Comparison of ENCODE assay signal across 1 cellular context in the genomic region with DNA sequence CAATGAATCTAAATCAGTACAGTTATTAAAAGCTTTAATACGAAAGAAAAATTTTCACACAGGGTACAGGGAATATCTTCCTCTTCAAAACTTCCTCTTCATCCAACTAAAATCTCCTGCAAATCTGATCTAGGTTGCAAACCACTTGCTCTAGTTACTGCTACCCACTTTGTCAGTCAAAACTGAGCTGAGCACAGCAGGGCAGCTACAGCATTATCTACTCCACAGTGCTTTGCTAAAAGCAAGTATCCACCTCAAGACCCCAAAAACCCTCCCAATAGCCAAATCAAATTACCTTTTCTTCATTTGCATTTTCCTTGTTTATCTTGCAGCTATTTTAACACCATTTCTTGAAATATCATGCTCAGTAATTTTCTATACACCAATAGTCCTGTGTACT.
TF ChIP-seq lines count a peak whose summit lies in the region.

No MANE protein-coding gene starts in this region.

TF ChIP-seq in HepG2, 621 proteins besides CTCF, POLR2A, EP300 and RAD21:
- TF ChIP-seq HOXA7 (CRISPR knock-in tag; IDR thresholded peaks at IDR 0.05) = no peak
- TF ChIP-seq ZFP36L2 (CRISPR knock-in tag; IDR thresholded peaks at IDR 0.05) = no peak
- TF ChIP-seq REPIN1 (CRISPR knock-in tag; IDR thresholded peaks at IDR 0.05; ENCODE audit: borderline replicate concordance, low read depth) = no peak
- TF ChIP-seq KLF9 (CRISPR knock-in tag; IDR thresholded peaks at IDR 0.05; ENCODE audit: low read depth) = no peak
- TF ChIP-seq, protein P1, sequence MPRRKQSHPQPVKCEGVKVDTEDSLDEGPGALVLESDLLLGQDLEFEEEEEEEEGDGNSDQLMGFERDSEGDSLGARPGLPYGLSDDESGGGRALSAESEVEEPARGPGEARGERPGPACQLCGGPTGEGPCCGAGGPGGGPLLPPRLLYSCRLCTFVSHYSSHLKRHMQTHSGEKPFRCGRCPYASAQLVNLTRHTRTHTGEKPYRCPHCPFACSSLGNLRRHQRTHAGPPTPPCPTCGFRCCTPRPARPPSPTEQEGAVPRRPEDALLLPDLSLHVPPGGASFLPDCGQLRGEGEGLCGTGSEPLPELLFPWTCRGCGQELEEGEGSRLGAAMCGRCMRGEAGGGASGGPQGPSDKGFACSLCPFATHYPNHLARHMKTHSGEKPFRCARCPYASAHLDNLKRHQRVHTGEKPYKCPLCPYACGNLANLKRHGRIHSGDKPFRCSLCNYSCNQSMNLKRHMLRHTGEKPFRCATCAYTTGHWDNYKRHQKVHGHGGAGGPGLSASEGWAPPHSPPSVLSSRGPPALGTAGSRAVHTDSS (CRISPR knock-in tag; conservative IDR thresholded peaks at IDR 0.05) = no peak
- TF ChIP-seq, protein P2, sequence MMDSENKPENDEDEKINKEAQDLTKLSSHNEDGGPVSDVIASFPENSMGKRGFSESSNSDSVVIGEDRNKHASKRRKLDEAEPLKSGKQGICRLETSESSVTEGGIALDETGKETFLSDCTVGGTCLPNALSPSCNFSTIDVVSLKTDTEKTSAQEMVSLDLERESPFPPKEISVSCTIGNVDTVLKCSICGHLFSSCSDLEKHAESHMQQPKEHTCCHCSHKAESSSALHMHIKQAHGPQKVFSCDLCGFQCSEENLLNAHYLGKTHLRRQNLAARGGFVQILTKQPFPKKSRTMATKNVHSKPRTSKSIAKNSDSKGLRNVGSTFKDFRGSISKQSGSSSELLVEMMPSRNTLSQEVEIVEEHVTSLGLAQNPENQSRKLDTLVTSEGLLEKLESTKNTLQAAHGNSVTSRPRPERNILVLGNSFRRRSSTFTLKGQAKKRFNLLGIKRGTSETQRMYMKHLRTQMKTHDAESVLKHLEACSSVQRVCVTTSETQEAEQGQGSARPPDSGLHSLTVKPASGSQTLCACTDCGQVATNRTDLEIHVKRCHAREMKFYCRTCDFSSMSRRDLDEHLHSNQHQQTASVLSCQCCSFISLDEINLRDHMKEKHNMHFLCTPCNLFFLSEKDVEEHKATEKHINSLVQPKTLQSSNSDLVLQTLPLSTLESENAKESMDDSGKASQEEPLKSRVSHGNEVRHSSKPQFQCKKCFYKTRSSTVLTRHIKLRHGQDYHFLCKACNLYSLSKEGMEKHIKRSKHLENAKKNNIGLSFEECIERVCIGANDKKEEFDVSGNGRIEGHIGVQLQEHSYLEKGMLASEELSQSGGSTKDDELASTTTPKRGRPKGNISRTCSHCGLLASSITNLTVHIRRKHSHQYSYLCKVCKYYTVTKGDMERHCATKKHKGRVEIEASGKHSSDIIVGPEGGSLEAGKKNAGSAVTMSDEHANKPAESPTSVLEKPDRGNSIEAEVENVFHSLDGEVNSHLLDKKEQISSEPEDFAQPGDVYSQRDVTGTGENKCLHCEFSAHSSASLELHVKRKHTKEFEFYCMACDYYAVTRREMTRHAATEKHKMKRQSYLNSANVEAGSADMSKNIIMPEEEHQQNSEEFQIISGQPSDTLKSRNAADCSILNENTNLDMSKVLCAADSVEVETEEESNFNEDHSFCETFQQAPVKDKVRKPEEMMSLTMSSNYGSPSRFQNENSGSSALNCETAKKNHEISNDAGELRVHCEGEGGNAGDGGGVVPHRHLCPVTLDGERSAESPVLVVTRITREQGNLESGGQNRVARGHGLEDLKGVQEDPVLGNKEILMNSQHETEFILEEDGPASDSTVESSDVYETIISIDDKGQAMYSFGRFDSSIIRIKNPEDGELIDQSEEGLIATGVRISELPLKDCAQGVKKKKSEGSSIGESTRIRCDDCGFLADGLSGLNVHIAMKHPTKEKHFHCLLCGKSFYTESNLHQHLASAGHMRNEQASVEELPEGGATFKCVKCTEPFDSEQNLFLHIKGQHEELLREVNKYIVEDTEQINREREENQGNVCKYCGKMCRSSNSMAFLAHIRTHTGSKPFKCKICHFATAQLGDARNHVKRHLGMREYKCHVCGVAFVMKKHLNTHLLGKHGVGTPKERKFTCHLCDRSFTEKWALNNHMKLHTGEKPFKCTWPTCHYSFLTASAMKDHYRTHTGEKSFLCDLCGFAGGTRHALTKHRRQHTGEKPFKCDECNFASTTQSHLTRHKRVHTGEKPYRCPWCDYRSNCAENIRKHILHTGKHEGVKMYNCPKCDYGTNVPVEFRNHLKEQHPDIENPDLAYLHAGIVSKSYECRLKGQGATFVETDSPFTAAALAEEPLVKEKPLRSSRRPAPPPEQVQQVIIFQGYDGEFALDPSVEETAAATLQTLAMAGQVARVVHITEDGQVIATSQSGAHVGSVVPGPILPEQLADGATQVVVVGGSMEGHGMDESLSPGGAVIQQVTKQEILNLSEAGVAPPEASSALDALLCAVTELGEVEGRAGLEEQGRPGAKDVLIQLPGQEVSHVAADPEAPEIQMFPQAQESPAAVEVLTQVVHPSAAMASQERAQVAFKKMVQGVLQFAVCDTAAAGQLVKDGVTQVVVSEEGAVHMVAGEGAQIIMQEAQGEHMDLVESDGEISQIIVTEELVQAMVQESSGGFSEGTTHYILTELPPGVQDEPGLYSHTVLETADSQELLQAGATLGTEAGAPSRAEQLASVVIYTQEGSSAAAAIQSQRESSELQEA (CRISPR knock-in tag; IDR thresholded peaks at IDR 0.05; ENCODE audit: not compliant biosample characterization) = no peak
- TF ChIP-seq MXI1 (IDR thresholded peaks at IDR 0.05; ENCODE audit: borderline replicate concordance, low read depth, low read length) = no peak
- TF ChIP-seq, protein P3, sequence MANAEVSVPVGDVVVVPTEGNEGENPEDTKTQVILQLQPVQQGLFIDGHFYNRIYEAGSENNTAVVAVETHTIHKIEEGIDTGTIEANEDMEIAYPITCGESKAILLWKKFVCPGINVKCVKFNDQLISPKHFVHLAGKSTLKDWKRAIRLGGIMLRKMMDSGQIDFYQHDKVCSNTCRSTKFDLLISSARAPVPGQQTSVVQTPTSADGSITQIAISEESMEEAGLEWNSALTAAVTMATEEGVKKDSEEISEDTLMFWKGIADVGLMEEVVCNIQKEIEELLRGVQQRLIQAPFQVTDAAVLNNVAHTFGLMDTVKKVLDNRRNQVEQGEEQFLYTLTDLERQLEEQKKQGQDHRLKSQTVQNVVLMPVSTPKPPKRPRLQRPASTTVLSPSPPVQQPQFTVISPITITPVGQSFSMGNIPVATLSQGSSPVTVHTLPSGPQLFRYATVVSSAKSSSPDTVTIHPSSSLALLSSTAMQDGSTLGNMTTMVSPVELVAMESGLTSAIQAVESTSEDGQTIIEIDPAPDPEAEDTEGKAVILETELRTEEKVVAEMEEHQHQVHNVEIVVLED (CRISPR knock-in tag; IDR thresholded peaks at IDR 0.05; ENCODE audit: borderline replicate concordance) = no peak
- no peak for TF ChIP-seq U2AF2 (IDR thresholded peaks at IDR 0.05; ENCODE audit: low read depth, low read length)
- TF ChIP-seq DMAP1 (CRISPR knock-in tag; IDR thresholded peaks at IDR 0.05) = no peak
- TF ChIP-seq ZNF530 (CRISPR knock-in tag; IDR thresholded peaks at IDR 0.05; ENCODE audit: low read depth) = no peak
- TF ChIP-seq, protein P4, sequence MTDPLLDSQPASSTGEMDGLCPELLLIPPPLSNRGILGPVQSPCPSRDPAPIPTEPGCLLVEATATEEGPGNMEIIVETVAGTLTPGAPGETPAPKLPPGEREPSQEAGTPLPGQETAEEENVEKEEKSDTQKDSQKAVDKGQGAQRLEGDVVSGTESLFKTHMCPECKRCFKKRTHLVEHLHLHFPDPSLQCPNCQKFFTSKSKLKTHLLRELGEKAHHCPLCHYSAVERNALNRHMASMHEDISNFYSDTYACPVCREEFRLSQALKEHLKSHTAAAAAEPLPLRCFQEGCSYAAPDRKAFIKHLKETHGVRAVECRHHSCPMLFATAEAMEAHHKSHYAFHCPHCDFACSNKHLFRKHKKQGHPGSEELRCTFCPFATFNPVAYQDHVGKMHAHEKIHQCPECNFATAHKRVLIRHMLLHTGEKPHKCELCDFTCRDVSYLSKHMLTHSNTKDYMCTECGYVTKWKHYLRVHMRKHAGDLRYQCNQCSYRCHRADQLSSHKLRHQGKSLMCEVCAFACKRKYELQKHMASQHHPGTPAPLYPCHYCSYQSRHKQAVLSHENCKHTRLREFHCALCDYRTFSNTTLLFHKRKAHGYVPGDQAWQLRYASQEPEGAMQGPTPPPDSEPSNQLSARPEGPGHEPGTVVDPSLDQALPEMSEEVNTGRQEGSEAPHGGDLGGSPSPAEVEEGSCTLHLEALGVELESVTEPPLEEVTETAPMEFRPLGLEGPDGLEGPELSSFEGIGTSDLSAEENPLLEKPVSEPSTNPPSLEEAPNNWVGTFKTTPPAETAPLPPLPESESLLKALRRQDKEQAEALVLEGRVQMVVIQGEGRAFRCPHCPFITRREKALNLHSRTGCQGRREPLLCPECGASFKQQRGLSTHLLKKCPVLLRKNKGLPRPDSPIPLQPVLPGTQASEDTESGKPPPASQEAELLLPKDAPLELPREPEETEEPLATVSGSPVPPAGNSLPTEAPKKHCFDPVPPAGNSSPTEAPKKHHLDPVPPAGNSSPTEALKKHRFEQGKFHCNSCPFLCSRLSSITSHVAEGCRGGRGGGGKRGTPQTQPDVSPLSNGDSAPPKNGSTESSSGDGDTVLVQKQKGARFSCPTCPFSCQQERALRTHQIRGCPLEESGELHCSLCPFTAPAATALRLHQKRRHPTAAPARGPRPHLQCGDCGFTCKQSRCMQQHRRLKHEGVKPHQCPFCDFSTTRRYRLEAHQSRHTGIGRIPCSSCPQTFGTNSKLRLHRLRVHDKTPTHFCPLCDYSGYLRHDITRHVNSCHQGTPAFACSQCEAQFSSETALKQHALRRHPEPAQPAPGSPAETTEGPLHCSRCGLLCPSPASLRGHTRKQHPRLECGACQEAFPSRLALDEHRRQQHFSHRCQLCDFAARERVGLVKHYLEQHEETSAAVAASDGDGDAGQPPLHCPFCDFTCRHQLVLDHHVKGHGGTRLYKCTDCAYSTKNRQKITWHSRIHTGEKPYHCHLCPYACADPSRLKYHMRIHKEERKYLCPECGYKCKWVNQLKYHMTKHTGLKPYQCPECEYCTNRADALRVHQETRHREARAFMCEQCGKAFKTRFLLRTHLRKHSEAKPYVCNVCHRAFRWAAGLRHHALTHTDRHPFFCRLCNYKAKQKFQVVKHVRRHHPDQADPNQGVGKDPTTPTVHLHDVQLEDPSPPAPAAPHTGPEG (CRISPR knock-in tag; IDR thresholded peaks at IDR 0.05) = no peak
- TF ChIP-seq ZFP62 (CRISPR knock-in tag; IDR thresholded peaks at IDR 0.05) = no peak
- no peak for TF ChIP-seq PRPF4 (IDR thresholded peaks at IDR 0.05; ENCODE audit: low read depth, low read length, poor library complexity, severe bottlenecking)
